2 cellular contexts compared by ENCODE assay signal in genomic region chr2:205683991-205684390, GRCh38.
TF ChIP-seq lines count a peak whose summit lies in the region.

No MANE protein-coding gene starts in this region.

TF ChIP-seq in liver, 16 proteins besides CTCF, POLR2A, EP300 and RAD21 (continued from another document):
- TF ChIP-seq MAX (IDR thresholded peaks at IDR 0.05), result no peak
- no peak for TF ChIP-seq RXRA (IDR thresholded peaks at IDR 0.05)
- no peak for TF ChIP-seq HNF4A (conservative IDR thresholded peaks at IDR 0.05)
- no peak for TF ChIP-seq TAF1 (conservative IDR thresholded peaks at IDR 0.05)
- TF ChIP-seq REST (IDR thresholded peaks at IDR 0.05), result no peak
TF ChIP-seq in liver: peak in this region for 0.

TF ChIP-seq in HepG2, 621 proteins besides CTCF, POLR2A, EP300 and RAD21 (continued from another document):
- no peak for TF ChIP-seq E2F5 (CRISPR knock-in tag; conservative IDR thresholded peaks at IDR 0.05)
- no peak for TF ChIP-seq ZFP62 (CRISPR knock-in tag; IDR thresholded peaks at IDR 0.05)
- TF ChIP-seq EED (CRISPR knock-in tag; IDR thresholded peaks at IDR 0.05), result no peak
- TF ChIP-seq RARG (CRISPR knock-in tag; IDR thresholded peaks at IDR 0.05; ENCODE audit: low read depth), result no peak
